In the genomic region with DNA sequence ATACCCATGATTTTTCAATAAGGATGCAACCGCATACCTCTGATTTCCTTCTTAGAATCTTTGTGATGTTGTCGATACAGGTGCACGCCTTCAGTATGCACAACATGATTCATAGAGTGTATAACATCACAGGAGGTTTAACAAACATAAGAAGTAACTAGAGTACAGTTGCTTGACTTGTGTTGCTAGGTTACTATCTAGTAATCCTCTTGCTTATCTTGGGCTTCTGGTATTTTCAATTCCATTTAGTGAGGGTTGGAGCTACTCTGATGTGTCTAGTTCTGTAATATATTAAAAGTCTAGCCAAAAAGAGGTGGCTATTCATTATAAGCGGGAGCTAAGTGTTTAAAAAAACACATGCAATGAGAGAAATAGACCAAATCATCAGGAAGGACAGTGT, we compare ENCODE assay signal across 13 cellular contexts.
A peak's percentile ranks its signal among the peaks of the same experiment; 100 is the strongest.
DNase-seq lines count a peak whose midpoint lies in the region; ATAC-seq and TF ChIP-seq lines count a peak whose summit lies in the region.
"Had no signal": no experiment of that assay in that cellular context is flagged by ENCODE, and none has a peak within 500 bp of the region (broad histone marks: within the 10 kb centered on the region; RNA-seq: fewer than 3 reads in every experiment).

No MANE protein-coding gene starts in this region.

- H3K27ac ChIP-seq in right atrium auricular region (peak overlapping the region in 1 of 2 donors; percentile 43), colonic mucosa (peak overlapping the region; percentile 24)

- ATAC-seq in Right ventricle myocardium superior (ENCODE audit: poor library complexity) (peak; percentile 63), left lobe of liver (peak; percentile 17), HG02571 (IDR thresholded peaks at IDR 0.05; ENCODE audit: unreplicated experiment) (no peak)
- ATAC-seq: activated naive CD4-positive, alpha-beta T cell treated with anti-CD3 and anti-CD28 coated beads, Interleukin-2, amount 50 U/mL, for 72 hours had no signal

- DNase-seq in Right ventricle myocardium superior = no peak
- DNase-seq in right atrium auricular region (ENCODE audit: low spot score) = no peak
- no peak for DNase-seq in colonic mucosa
- DNase-seq in left lobe of liver (ENCODE audit: low spot score) = no peak
- no peak for DNase-seq in NCI-H345 (lab: John Stamatoyannopoulos, UW)
- no peak for DNase-seq in HAP-1 (ENCODE audit: low spot score in 2 of 2)
- no peak for DNase-seq in AML-193 (lab: John Stamatoyannopoulos, UW)
- DNase-seq: activated CD4-positive, CD25-positive, alpha-beta regulatory T cell; activated CD8-positive, alpha-beta memory T cell treated with anti-CD3 and anti-CD28 coated beads, Interleukin-2, amount 50 U/mL, for 4 hours; DMS 273 treated with DMSO at 0.1 percent for 48 hours; stimulated activated CD4-positive, alpha-beta T cell treated with anti-CD3 and anti-CD28 coated beads, Interleukin-12 subunit alpha, Interleukin-12 subunit beta, amount 100 ng/mL, for 4 hours had no signal

- peaks cover 0 to 23% of the 10 kb centered on the region in 2 donors for H3K4me1 ChIP-seq in right atrium auricular region
- H3K4me1 ChIP-seq in colonic mucosa = peaks cover 3% of the 10 kb centered on the region
- no peaks in the 10 kb centered on the region for H3K4me1 ChIP-seq in HAP-1

- no peak overlapping the region for H3K9ac ChIP-seq in colonic mucosa (ENCODE audit: low read depth in 2 of 2, low read length in 2 of 2)

- in situ Hi-C loops in HAP-1 (cut with MboI; ENCODE audit: low sequenced_read_pairs) = no loop called here

- intact Hi-C loops in Right ventricle myocardium superior (cut with DNase I) = loop anchor here (10.0 kb wide), 1 partner anchor 57 kb away; no protein-coding TSS in a partner anchor
- intact Hi-C loops in colonic mucosa (cut with DNase I) = no loop called here

- H3K4me3 ChIP-seq in right atrium auricular region = no peak overlapping the region
- H3K4me3 ChIP-seq in colonic mucosa = no peak overlapping the region
- H3K4me3 ChIP-seq in HAP-1 = no peak overlapping the region

- TF ChIP-seq CTCF in right atrium auricular region (IDR thresholded peaks at IDR 0.05) (no peak), colonic mucosa (IDR thresholded peaks at IDR 0.05) (no peak)

- H3K9me3 ChIP-seq in right atrium auricular region = no peaks in the 10 kb centered on the region
- no peaks in the 10 kb centered on the region for H3K9me3 ChIP-seq in colonic mucosa
- no peaks in the 10 kb centered on the region for H3K9me3 ChIP-seq in HAP-1

- H3K27me3 ChIP-seq in right atrium auricular region = no peaks in the 10 kb centered on the region
- H3K27me3 ChIP-seq in colonic mucosa = no peaks in the 10 kb centered on the region
- H3K27me3 ChIP-seq in HAP-1 (ENCODE audit: low read depth) = no peaks in the 10 kb centered on the region

- H3K36me3 ChIP-seq in right atrium auricular region (no peaks in the 10 kb centered on the region), colonic mucosa (no peaks in the 10 kb centered on the region), HAP-1 (replicated peaks) (no peaks in the 10 kb centered on the region)
